1 cellular context compared by ENCODE assay signal in genomic region chr4:139605516-139605915, GRCh38.
TF ChIP-seq lines count a peak whose summit lies in the region.

No MANE protein-coding gene starts in this region.

TF ChIP-seq in K562, 482 proteins besides CTCF, POLR2A, EP300 and RAD21:
- no peak for TF ChIP-seq ZNF121 (CRISPR knock-in tag; conservative IDR thresholded peaks at IDR 0.05)
- TF ChIP-seq TFE3 (CRISPR knock-in tag; IDR thresholded peaks at IDR 0.05) = no peak
- TF ChIP-seq AFF4 (CRISPR knock-in tag; IDR thresholded peaks at IDR 0.05) = no peak
- TF ChIP-seq PHF20 (IDR thresholded peaks at IDR 0.05; ENCODE audit: partially characterized antibody) = no peak
- TF ChIP-seq ZNF253 (CRISPR knock-in tag; conservative IDR thresholded peaks at IDR 0.05) = no peak
- no peak for TF ChIP-seq ZNF133 (CRISPR knock-in tag; IDR thresholded peaks at IDR 0.05)
- TF ChIP-seq GMEB1 (CRISPR knock-in tag; IDR thresholded peaks at IDR 0.05) = no peak
- TF ChIP-seq MECOM (CRISPR knock-in tag; IDR thresholded peaks at IDR 0.05) = no peak
- no peak for TF ChIP-seq ARID4B (CRISPR knock-in tag; IDR thresholded peaks at IDR 0.05)
- no peak for TF ChIP-seq RREB1 (CRISPR knock-in tag; IDR thresholded peaks at IDR 0.05)
- no peak for TF ChIP-seq STAT5B (CRISPR knock-in tag; IDR thresholded peaks at IDR 0.05)
- TF ChIP-seq CEBPB (tag; IDR thresholded peaks at IDR 0.05) = no peak
- no peak for TF ChIP-seq ZNF384 (IDR thresholded peaks at IDR 0.05; ENCODE audit: low read depth, low read length)
- TF ChIP-seq E2F4 (CRISPR knock-in tag; IDR thresholded peaks at IDR 0.05; ENCODE audit: low read depth) = no peak
- no peak for TF ChIP-seq TARDBP (IDR thresholded peaks at IDR 0.05)
- TF ChIP-seq HIVEP1 (CRISPR knock-in tag; IDR thresholded peaks at IDR 0.05) = no peak
- no peak for TF ChIP-seq HEY1 (CRISPR knock-in tag; IDR thresholded peaks at IDR 0.05; ENCODE audit: borderline replicate concordance)
- TF ChIP-seq ZNF57 (CRISPR knock-in tag; IDR thresholded peaks at IDR 0.05) = no peak
- TF ChIP-seq RFX1 (IDR thresholded peaks at IDR 0.05) = no peak
- TF ChIP-seq SREBF1 (IDR thresholded peaks at IDR 0.05; ENCODE audit: borderline replicate concordance, low read depth, low read length) = no peak
TF ChIP-seq in K562: peak in this region for 0.
